In the genomic region with DNA sequence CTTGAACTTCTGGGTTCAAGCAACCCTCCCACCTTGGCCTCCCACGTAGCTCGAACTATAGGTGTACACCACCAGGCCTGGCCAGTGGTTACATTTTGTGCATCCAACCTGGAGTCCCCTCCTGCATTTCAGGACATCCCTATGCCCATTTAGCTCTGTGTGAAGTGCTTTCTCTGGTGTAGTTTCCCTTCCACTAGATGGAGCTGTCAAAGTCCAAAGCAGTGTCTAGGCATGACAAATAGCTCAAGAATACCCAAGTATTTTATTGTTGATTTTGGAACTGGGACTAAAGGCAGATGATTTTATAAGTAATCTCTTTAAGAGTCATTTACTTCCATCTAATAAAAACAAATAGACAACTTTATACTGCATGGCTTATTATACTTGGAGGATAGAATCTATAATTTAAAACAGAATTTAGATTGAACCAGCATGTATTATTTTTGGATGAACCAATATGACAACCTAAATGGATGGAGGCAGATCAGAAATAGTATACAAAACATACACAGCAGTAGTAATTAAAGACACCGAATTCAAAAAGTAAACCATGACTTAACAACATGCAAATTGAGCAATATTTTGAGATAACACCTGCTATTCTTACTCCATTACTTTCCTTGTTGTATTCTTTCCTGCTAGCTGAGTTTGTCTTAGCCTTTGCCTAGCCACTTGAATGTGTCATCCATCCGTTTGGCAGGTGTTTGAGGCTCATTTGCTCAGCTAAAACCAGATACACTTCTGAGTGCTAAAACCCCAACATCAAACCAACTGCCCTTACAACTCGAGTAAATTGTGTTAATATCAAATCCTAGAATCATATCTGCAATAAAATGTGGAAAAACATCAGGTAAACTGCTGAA, we compare ENCODE assay signal across 8 cellular contexts. TPM values are rescaled to one million over a fixed set of nuclear protein-coding genes. Genes with fewer than 3 reads are reported as not detected.
A peak's percentile ranks its signal among the peaks of the same experiment; 100 is the strongest.
DNase-seq lines count a peak whose midpoint lies in the region; ATAC-seq and TF ChIP-seq lines count a peak whose summit lies in the region.

No MANE protein-coding gene starts in this region.

- no peak overlapping the region for H3K4me3 ChIP-seq in uterus

- no peaks in the 10 kb centered on the region for H3K9me3 Mint-ChIP-seq in activated naive CD8-positive, alpha-beta T cell (ENCODE audit: low read depth)
- H3K9me3 Mint-ChIP-seq in activated naive CD8-positive, alpha-beta T cell treated with anti-CD3 and anti-CD28 coated beads for 36 hours = no peaks in the 10 kb centered on the region
- H3K9me3 Mint-ChIP-seq in activated T-helper 17 cell treated with anti-CD3 and anti-CD28 coated beads, Interleukin-2, amount 50 U/mL, for 72 hours = no peaks in the 10 kb centered on the region

- in situ Hi-C loops in KBM-7 (cut with MboI; ENCODE audit: low pct_unique_long_range_greater_than_20kb, low sequenced_read_pairs) = no loop called here

- peaks cover 2% of the 10 kb centered on the region for H3K4me1 Mint-ChIP-seq in activated naive CD8-positive, alpha-beta T cell (ENCODE audit: low read depth)
- H3K4me1 Mint-ChIP-seq in activated naive CD8-positive, alpha-beta T cell treated with anti-CD3 and anti-CD28 coated beads for 36 hours = no peaks in the 10 kb centered on the region
- no peaks in the 10 kb centered on the region for H3K4me1 Mint-ChIP-seq in activated T-helper 17 cell treated with anti-CD3 and anti-CD28 coated beads, Interleukin-2, amount 50 U/mL, for 72 hours

- H3K27ac ChIP-seq in uterus = no peak overlapping the region

- no peak for DNase-seq in activated naive CD8-positive, alpha-beta T cell treated with anti-CD3 and anti-CD28 coated beads for 36 hours
- DNase-seq in KBM-7 (peak; percentile 55), kidney glomerular epithelial cell (lab: John Stamatoyannopoulos, UW) (peak; percentile 34), posterior cingulate gyrus (no peak), uterus (no peak)

- TF ChIP-seq POLR2A in uterus (IDR thresholded peaks at IDR 0.05) = no peak

- H3K27me3 Mint-ChIP-seq in activated naive CD8-positive, alpha-beta T cell = no peaks in the 10 kb centered on the region
- no peaks in the 10 kb centered on the region for H3K27me3 Mint-ChIP-seq in activated naive CD8-positive, alpha-beta T cell treated with anti-CD3 and anti-CD28 coated beads for 36 hours
- no peaks in the 10 kb centered on the region for H3K27me3 Mint-ChIP-seq in activated T-helper 17 cell treated with anti-CD3 and anti-CD28 coated beads, Interleukin-2, amount 50 U/mL, for 72 hours

- H3K36me3 ChIP-seq in uterus = no peaks in the 10 kb centered on the region

- no peaks in the 10 kb centered on the region for H3K4me1 ChIP-seq in uterus

- H3K27me3 ChIP-seq in uterus = no peaks in the 10 kb centered on the region

- H3K27ac Mint-ChIP-seq in activated naive CD8-positive, alpha-beta T cell = peak overlapping the region; percentile 16
- H3K27ac Mint-ChIP-seq in activated naive CD8-positive, alpha-beta T cell treated with anti-CD3 and anti-CD28 coated beads for 36 hours = no peak overlapping the region
- H3K27ac Mint-ChIP-seq in activated T-helper 17 cell treated with anti-CD3 and anti-CD28 coated beads, Interleukin-2, amount 50 U/mL, for 72 hours = peak overlapping the region; percentile 18

- peak in 1 of 4 experiments; percentile 15 for TF ChIP-seq CTCF in uterus (IDR thresholded peaks at IDR 0.05)

- H3K36me3 Mint-ChIP-seq in activated naive CD8-positive, alpha-beta T cell = no peaks in the 10 kb centered on the region
- H3K36me3 Mint-ChIP-seq in activated naive CD8-positive, alpha-beta T cell treated with anti-CD3 and anti-CD28 coated beads for 36 hours = peaks cover 6% of the 10 kb centered on the region
- H3K36me3 Mint-ChIP-seq in activated T-helper 17 cell treated with anti-CD3 and anti-CD28 coated beads, Interleukin-2, amount 50 U/mL, for 72 hours (ENCODE audit: low read depth) = peaks cover 92% of the 10 kb centered on the region

- intact Hi-C loops in posterior cingulate gyrus (cut with DNase I) (no loop called here), uterus (cut with DNase I; ENCODE audit: low total_unique reads) (no loop called here)

- no peak overlapping the region for H3K4me3 Mint-ChIP-seq in activated naive CD8-positive, alpha-beta T cell
- H3K4me3 Mint-ChIP-seq in activated naive CD8-positive, alpha-beta T cell treated with anti-CD3 and anti-CD28 coated beads for 36 hours = no peak overlapping the region
- no peak overlapping the region for H3K4me3 Mint-ChIP-seq in activated T-helper 17 cell treated with anti-CD3 and anti-CD28 coated beads, Interleukin-2, amount 50 U/mL, for 72 hours

- no peaks in the 10 kb centered on the region for H3K9me3 ChIP-seq in uterus

- ATAC-seq in activated T-helper 17 cell treated with anti-CD3 and anti-CD28 coated beads, Interleukin-2, amount 50 U/mL, for 72 hours (replicated peaks) = peak; percentile 68
- no peak for ATAC-seq in GM18867 (IDR thresholded peaks at IDR 0.05; ENCODE audit: unreplicated experiment)

RNA-seq across cellular contexts. Expression of a gene that starts 37.7 kb away (rescaled TPM):
- 10 to 100 TPM; 31.3 to 38.8 TPM for total RNA-seq in activated naive CD8-positive, alpha-beta T cell treated with anti-CD3 and anti-CD28 coated beads for 36 hours
- total RNA-seq in activated T-helper 17 cell treated with anti-CD3 and anti-CD28 coated beads, Interleukin-2, amount 50 U/mL, for 72 hours = 10 to 100 TPM; 31.5 to 41.0 TPM
- 10 to 100 TPM; 19.0 to 95.8 (median 47.3) TPM for total RNA-seq in uterus

RNA-seq across cellular contexts. Expression of a gene that starts 44.4 kb away (rescaled TPM):
- total RNA-seq in activated naive CD8-positive, alpha-beta T cell treated with anti-CD3 and anti-CD28 coated beads for 36 hours = 100 to 1,000 TPM; 110 to 122 TPM
- 100 to 1,000 TPM; 125 to 349 TPM for total RNA-seq in activated T-helper 17 cell treated with anti-CD3 and anti-CD28 coated beads, Interleukin-2, amount 50 U/mL, for 72 hours
- 10 to 100 TPM; 10.2 to 44.1 (median 33.3) TPM for total RNA-seq in uterus

RNA-seq across cellular contexts. Expression of a gene that starts 52.5 kb away (rescaled TPM):
- 100 to 1,000 TPM in 1 of 2 experiments, 10 to 100 TPM in 1; 95.8 to 103 TPM for total RNA-seq in activated naive CD8-positive, alpha-beta T cell treated with anti-CD3 and anti-CD28 coated beads for 36 hours
- total RNA-seq in activated T-helper 17 cell treated with anti-CD3 and anti-CD28 coated beads, Interleukin-2, amount 50 U/mL, for 72 hours = 10 to 100 TPM; 97.4 to 99.4 TPM
- 10 to 100 TPM in 3 of 4 donors, 1 to 10 TPM in 1; 9.2 to 98.2 (median 40.9) TPM for total RNA-seq in uterus

Comparison
In these comparisons a context has a peak if more than half of its experiments do, and no peak if none do; other contexts are left out.
1. DNase-seq: peak in KBM-7 (single experiment) and kidney glomerular epithelial cell (single experiment); none in activated naive CD8-positive, alpha-beta T cell treated with anti-CD3 and anti-CD28 coated beads for 36 hours (single experiment), posterior cingulate gyrus (0 of 10) and uterus (0 of 2).